In the genomic region with DNA sequence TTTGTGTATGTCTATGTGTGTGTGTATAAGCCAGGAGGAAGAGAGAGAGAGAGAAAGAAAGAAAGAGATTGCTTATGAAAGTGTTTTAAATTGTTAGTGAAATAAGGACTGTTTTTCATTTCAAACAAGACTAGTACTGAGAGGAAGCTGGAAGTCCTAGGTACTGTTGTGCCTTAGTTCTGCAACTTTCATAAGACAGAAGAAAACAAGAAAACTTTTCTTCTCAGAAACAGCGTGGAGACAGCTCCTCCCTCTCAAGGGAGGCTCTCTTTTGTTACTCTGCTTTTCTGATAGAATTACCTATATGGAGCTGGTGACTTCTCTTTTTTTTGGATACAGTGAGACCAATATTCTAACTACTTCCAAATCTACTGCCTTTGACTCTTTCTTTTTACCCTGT, we compare ENCODE assay signal across 17 cellular contexts.
A peak's percentile ranks its signal among the peaks of the same experiment; 100 is the strongest.
DNase-seq lines count a peak whose midpoint lies in the region; ATAC-seq and TF ChIP-seq lines count a peak whose summit lies in the region.
"Had no signal": no experiment of that assay in that cellular context is flagged by ENCODE, and none has a peak within 500 bp of the region (broad histone marks: within the 10 kb centered on the region; RNA-seq: fewer than 3 reads in every experiment).

No MANE protein-coding gene starts in this region.

- H3K27ac ChIP-seq in ACC112 (ENCODE audit: low read depth, low read length) (no peak overlapping the region), ovary (no peak overlapping the region)
- H3K27ac ChIP-seq: A549, breast epithelium, psoas muscle, VCaP had no signal

- peak overlapping the region; percentile 56 for H2AFZ ChIP-seq in ACC112 (ENCODE audit: low read length, unreplicated experiment)

- no peaks in the 10 kb centered on the region for H3K9me3 ChIP-seq in ovary
- H3K9me3 ChIP-seq: A549, breast epithelium, MG63, psoas muscle had no signal

- WGBS in ovary, 3 donors, result 40 to 45% (median 42%) methylated on average over 1 of the region's 1 CpG

- DNase-seq in amygdala (lab: John Stamatoyannopoulos, UW), result no peak
- DNase-seq in occipital lobe (lab: John Stamatoyannopoulos, UW), result no peak
- no peak for DNase-seq in ovary
- no peak for DNase-seq in GM20000 (ENCODE audit: low spot score)
- DNase-seq: activated T-cell treated with anti-CD3 and anti-CD28 coated beads, Interleukin-2, amount 50 U/mL, for 48 hours; hippocampal formation; MG63; psoas muscle; Right ventricle myocardium superior had no signal

- H3K27me3 ChIP-seq in ACC112 (ENCODE audit: insufficient read depth, low read length) (no peaks in the 10 kb centered on the region), ovary (no peaks in the 10 kb centered on the region)
- H3K27me3 ChIP-seq: breast epithelium, MG63 had no signal

- TF ChIP-seq EP300 in ovary (IDR thresholded peaks at IDR 0.05), result no peak

- H3K79me2 ChIP-seq in ACC112 (ENCODE audit: control insufficient read depth, insufficient read depth, low read length, unreplicated experiment), result no peaks in the 10 kb centered on the region

- intact Hi-C loops in ovary (cut with DNase I), result no loop called here

- TF ChIP-seq CTCF in ovary (IDR thresholded peaks at IDR 0.05) (no peak), GM20000 (IDR thresholded peaks at IDR 0.05; ENCODE audit: extremely low read depth, missing control alignments) (no peak)

- ATAC-seq in GM19395 (IDR thresholded peaks at IDR 0.05; ENCODE audit: unreplicated experiment) (peak; percentile 82), HG02763 (IDR thresholded peaks at IDR 0.05; ENCODE audit: unreplicated experiment) (peak; percentile 53), HG03521 (IDR thresholded peaks at IDR 0.05; ENCODE audit: unreplicated experiment) (peak; percentile 46)
- ATAC-seq: A549, psoas muscle had no signal

- H3K4me1 ChIP-seq in ACC112 (ENCODE audit: control insufficient read depth, insufficient read depth, low read length, unreplicated experiment), result no peaks in the 10 kb centered on the region
- H3K4me1 ChIP-seq in ovary (ENCODE audit: insufficient read depth), result no peaks in the 10 kb centered on the region
- H3K4me1 ChIP-seq: A549, breast epithelium, psoas muscle had no signal

- no peak for TF ChIP-seq POLR2A in ovary (IDR thresholded peaks at IDR 0.05)

- H3K36me3 ChIP-seq in ACC112 (ENCODE audit: insufficient read depth, low read length) (no peaks in the 10 kb centered on the region), ovary (no peaks in the 10 kb centered on the region)
- H3K36me3 ChIP-seq: breast epithelium, MG63 had no signal

- H3K4me3 ChIP-seq in ACC112 (ENCODE audit: low read depth, low read length) (no peak overlapping the region), ovary (no peak overlapping the region)
- H3K4me3 ChIP-seq: A549, breast epithelium, lung, MG63, psoas muscle had no signal
